In the genomic region with DNA sequence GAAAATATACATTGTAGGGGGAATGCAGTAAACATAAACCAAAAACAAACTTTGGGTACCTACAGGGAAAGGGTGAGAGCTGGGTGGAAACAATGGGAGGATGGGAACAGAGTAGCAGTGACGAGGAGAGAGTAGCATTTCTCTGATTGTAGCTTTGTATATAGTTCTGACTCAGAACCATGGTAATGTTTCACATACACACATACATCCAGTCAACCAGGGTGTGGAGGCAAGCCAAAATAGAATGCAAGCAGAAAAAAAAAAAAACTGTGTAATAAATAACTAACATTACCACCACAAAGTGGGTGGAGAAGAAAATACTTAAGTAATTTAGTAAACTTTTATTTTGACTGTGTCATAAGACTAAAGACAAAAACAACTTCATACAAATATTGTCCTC, we compare ENCODE assay signal across 12 cellular contexts. TPM values are rescaled to one million over a fixed set of nuclear protein-coding genes. Genes with fewer than 3 reads are reported as not detected.
A peak's percentile ranks its signal among the peaks of the same experiment; 100 is the strongest.
DNase-seq lines count a peak whose midpoint lies in the region; ATAC-seq and TF ChIP-seq lines count a peak whose summit lies in the region.
"Had no signal": no experiment of that assay in that cellular context is flagged by ENCODE, and none has a peak within 500 bp of the region (broad histone marks: within the 10 kb centered on the region; RNA-seq: fewer than 3 reads in every experiment).

No MANE protein-coding gene starts in this region.

- ATAC-seq in GM18858 (IDR thresholded peaks at IDR 0.05; ENCODE audit: unreplicated experiment): peak; percentile 81
- peak; percentile 55 for ATAC-seq in GM21717 (IDR thresholded peaks at IDR 0.05; ENCODE audit: unreplicated experiment)
- peak; percentile 89 for ATAC-seq in HG03354 (IDR thresholded peaks at IDR 0.05; ENCODE audit: poor library complexity, severe bottlenecking, unreplicated experiment)
- ATAC-seq in omental fat pad (ENCODE audit: low FRiP score): no peak
- ATAC-seq: esophagus mucosa; stimulated activated naive CD8-positive, alpha-beta T cell treated with anti-CD3 and anti-CD28 coated beads, Interleukin-15, amount 100 ng/mL, for 72 hours had no signal

- H3K4me3 ChIP-seq in foreskin fibroblast (ENCODE audit: low read depth in 1 of 2, low read length in 2 of 2): no peak overlapping the region

- TF ChIP-seq CTCF in foreskin fibroblast (IDR thresholded peaks at IDR 0.05; ENCODE audit: low read depth, low read length) (no peak), omental fat pad (IDR thresholded peaks at IDR 0.05) (no peak)

- peak; percentile 20 to 35 for DNase-seq in foreskin fibroblast
- DNase-seq in omental fat pad (ENCODE audit: low spot score): no peak
- DNase-seq in mucosa of gallbladder (ENCODE audit: low spot score): no peak
- DNase-seq in LoVo (ENCODE audit: low spot score): no peak
- DNase-seq in activated CD4-positive, alpha-beta T cell treated with anti-CD3 and anti-CD28 coated beads, Interleukin-2, amount 50 U/mL, for 4 hours: no peak
- DNase-seq: NCI-H1092; stimulated activated naive CD8-positive, alpha-beta T cell treated with anti-CD3 and anti-CD28 coated beads, Interleukin-15, amount 100 ng/mL, for 72 hours; WERI-Rb-1 had no signal

RNA-seq across cellular contexts. Expression of gene BCL2A1, which starts 27.2 kb away (rescaled TPM):
- total RNA-seq in omental fat pad (10 to 100 TPM in 3 of 4 donors, 1 to 10 TPM in 1; 1.8 to 20.4 (median 16.1) TPM), mucosa of gallbladder (1.9 TPM)
- total RNA-seq: esophagus mucosa had no signal

RNA-seq across cellular contexts. Expression of gene MTHFS, which starts 47.0 kb away (rescaled TPM):
- total RNA-seq in omental fat pad (10 to 100 TPM; 20.8 to 35.3 (median 28.6) TPM), mucosa of gallbladder (45.8 TPM)

Comparison
In these comparisons a context has a peak if more than half of its experiments do, and no peak if none do; other contexts are left out.
1. DNase-seq: peak in foreskin fibroblast (2 of 2); none in omental fat pad (single experiment), mucosa of gallbladder (single experiment), LoVo (single experiment) and activated CD4-positive, alpha-beta T cell treated with anti-CD3 and anti-CD28 coated beads, Interleukin-2, amount 50 U/mL, for 4 hours (0 of 2).